ENCODE assay signal across 2 cellular contexts in genomic region chr11:57200937-57201336, GRCh38.
TF ChIP-seq lines count a peak whose summit lies in the region.

No MANE protein-coding gene starts in this region.

TF ChIP-seq in liver, 16 proteins besides CTCF, POLR2A, EP300 and RAD21 (continued from another document):
- TF ChIP-seq HNF4G (IDR thresholded peaks at IDR 0.05): no peak

TF ChIP-seq in HepG2, 621 proteins besides CTCF, POLR2A, EP300 and RAD21 (continued from another document):
- no peak for TF ChIP-seq MLXIP (CRISPR knock-in tag; IDR thresholded peaks at IDR 0.05; ENCODE audit: borderline replicate concordance)
